23 cellular contexts compared by ENCODE assay signal in genomic region chr20:59062057-59062456, GRCh38. TPM values are rescaled to one million over a fixed set of nuclear protein-coding genes. Genes with fewer than 3 reads are reported as not detected.
DNase-seq lines count a peak whose midpoint lies in the region; ATAC-seq, FAIRE-seq and TF ChIP-seq lines count a peak whose summit lies in the region.
"Had no signal": no experiment of that assay in that cellular context is flagged by ENCODE, and none has a peak within 500 bp of the region (broad histone marks: within the 10 kb centered on the region; RNA-seq: fewer than 3 reads in every experiment).

No MANE protein-coding gene starts in this region.

- no peak for TF ChIP-seq EP300 in SK-N-SH (IDR thresholded peaks at IDR 0.05; ENCODE audit: borderline replicate concordance in 1 of 2, low read depth in 1 of 2, low read length in 1 of 2)

- no peak for DNase-seq in SK-N-SH
- peak; percentile 88 for DNase-seq in NCI-H748 (lab: John Stamatoyannopoulos, UW; ENCODE audit: unreplicated experiment)
- DNase-seq in bronchial epithelial cell (ENCODE audit: low read depth), result no peak
- no peak for DNase-seq in Kasumi-1 (lab: John Stamatoyannopoulos, UW)
- DNase-seq in GM10248 (ENCODE audit: extremely low spot score), result no peak
- no peak for DNase-seq in mesothelial cell of epicardium (ENCODE audit: low spot score in 2 of 2, unreplicated experiment in 2 of 2)
- DNase-seq: BE2C; CD4-positive, CD25-positive, alpha-beta regulatory T cell; DMS153; GDM1; NCI-H1092 treated with DMSO at 0.1 percent for 48 hours; NCI-H2029; NCI-H2171; NCI-H774; PC-3 had no signal

- no peak overlapping the region for H2AFZ ChIP-seq in SK-N-SH (ENCODE audit: low read depth)

- CTCF ChIA-PET in SK-N-SH (lab: Yijun Ruan, JAX) (no interaction called here), HEK293 (lab: Yijun Ruan, JAX) (interaction anchor here (0.6 to 1.3 kb wide), 2 partner anchors 26 to 342 kb away, joined by 3 to 7 read pairs; no protein-coding TSS in a partner anchor), GM10248 (lab: Yijun Ruan, JAX) (no interaction called here)

- no peaks in the 10 kb centered on the region for H3K36me3 ChIP-seq in SK-N-SH (replicated peaks in 1 of 2; ENCODE audit: control insufficient read depth in 1 of 2, insufficient read depth in 2 of 2, low read length in 1 of 2)
- H3K36me3 ChIP-seq in HEK293 (ENCODE audit: control insufficient read depth in 2 of 2, insufficient read depth in 1 of 2, low read length in 2 of 2), result no peaks in the 10 kb centered on the region
- H3K36me3 ChIP-seq in bronchial epithelial cell (ENCODE audit: control insufficient read depth, insufficient read depth, low read length), result no peaks in the 10 kb centered on the region
- H3K36me3 ChIP-seq: BE2C had no signal

- H3K9me3 Mint-ChIP-seq in mesothelial cell of epicardium, result no peaks in the 10 kb centered on the region
- H3K9me3 Mint-ChIP-seq: T-helper 1 cell treated with Interleukin-12 subunit alpha and Interleukin-12 subunit beta and Interleukin-4 antibody, amounts not matched to agents 30 μg/mL and 1 μg/mL, for 36 hours had no signal

- peaks cover 8 to 16% of the 10 kb centered on the region in 2 experiments; a peak in 3 of 4 replicates for H3K4me1 ChIP-seq in SK-N-SH (ENCODE audit: control insufficient read depth in 1 of 2, insufficient read depth in 2 of 2, low read depth in 1 of 2, low read length in 1 of 2)
- H3K4me1 ChIP-seq in HEK293 (ENCODE audit: control insufficient read depth, insufficient read depth, low read length), result peaks cover 11% of the 10 kb centered on the region; the same call in 1 of the 2 replicates
- H3K4me1 ChIP-seq: BE2C had no signal

- H3K27ac Mint-ChIP-seq in mesothelial cell of epicardium, result no peak overlapping the region
- H3K27ac Mint-ChIP-seq: CD4-positive, CD25-positive, alpha-beta regulatory T cell; T-helper 1 cell treated with Interleukin-12 subunit alpha and Interleukin-12 subunit beta and Interleukin-4 antibody, amounts not matched to agents 30 μg/mL and 1 μg/mL, for 36 hours had no signal

- POLR2A ChIA-PET in SK-N-SH (lab: Yijun Ruan, JAX), result no interaction called here
- POLR2A ChIA-PET in HEK293 (lab: Yijun Ruan, JAX), result no interaction called here
- POLR2A ChIA-PET in GM10248 (lab: Yijun Ruan, JAX), result no interaction called here

- H3K4me3 Mint-ChIP-seq in mesothelial cell of epicardium, result no peak overlapping the region
- H3K4me3 Mint-ChIP-seq: CD4-positive, CD25-positive, alpha-beta regulatory T cell; T-helper 1 cell treated with Interleukin-12 subunit alpha and Interleukin-12 subunit beta and Interleukin-4 antibody, amounts not matched to agents 30 μg/mL and 1 μg/mL, for 36 hours had no signal

- peaks cover 12% of the 10 kb centered on the region for H3K4me1 Mint-ChIP-seq in mesothelial cell of epicardium
- H3K4me1 Mint-ChIP-seq: CD4-positive, CD25-positive, alpha-beta regulatory T cell had no signal

- WGBS in SK-N-SH (ENCODE audit: low lambda C conversion rate), result 87% methylated on average over 4 of the region's 4 CpGs

- H3K27ac ChIP-seq in SK-N-SH (ENCODE audit: low read depth in 2 of 2, low read length in 1 of 2) (no peak overlapping the region; a peak in 1 of 4 replicates), HEK293 (ENCODE audit: extremely low read depth, low read depth, low read length) (no peak overlapping the region)
- H3K27ac ChIP-seq: HL-60, RWPE1 had no signal

- H3K4me2 ChIP-seq in SK-N-SH, result no peak overlapping the region

- H3F3A ChIP-seq in SK-N-SH (replicated peaks; ENCODE audit: insufficient read depth), result no peaks in the 10 kb centered on the region

- TF ChIP-seq RAD21 in SK-N-SH (IDR thresholded peaks at IDR 0.05; ENCODE audit: low read length), result no peak

- H3K4me3 ChIP-seq in SK-N-SH (ENCODE audit: low read depth in 2 of 2, low read length in 1 of 2), result no peak overlapping the region
- H3K4me3 ChIP-seq in HEK293 (ENCODE audit: low read depth, low read length), result no peak overlapping the region
- H3K4me3 ChIP-seq in bronchial epithelial cell (ENCODE audit: low read depth, low read length), result no peak overlapping the region

- H3K9me3 ChIP-seq in SK-N-SH (peaks cover 6% of the 10 kb centered on the region; the same call in 1 of the 2 replicates), HEK293 (ENCODE audit: control insufficient read depth, insufficient read depth, low read depth, low read length) (no peaks in the 10 kb centered on the region)
- H3K9me3 ChIP-seq: BE2C had no signal

- H3K9me2 ChIP-seq in SK-N-SH, result no peaks in the 10 kb centered on the region

- H3K79me2 ChIP-seq in SK-N-SH (ENCODE audit: insufficient read depth), result no peaks in the 10 kb centered on the region

- no peak for TF ChIP-seq CTCF in SK-N-SH (IDR thresholded peaks at IDR 0.05)
- no peak for TF ChIP-seq CTCF in HEK293 (tag by site-specific recombination; IDR thresholded peaks at IDR 0.05)
- TF ChIP-seq CTCF in bronchial epithelial cell (IDR thresholded peaks at IDR 0.05; ENCODE audit: insufficient read depth, low read length, severe bottlenecking), result no peak
- TF ChIP-seq CTCF in GM10248 (IDR thresholded peaks at IDR 0.05; ENCODE audit: control extremely low read depth, extremely low read depth, low read depth, missing control alignments), result no peak
- no peak for TF ChIP-seq CTCF in mesothelial cell of epicardium (IDR thresholded peaks at IDR 0.05; ENCODE audit: unreplicated experiment)

- FAIRE-seq in bronchial epithelial cell (lab: Jason Lieb, UNC), result peak; percentile 55

- no peaks in the 10 kb centered on the region for H3K36me3 Mint-ChIP-seq in mesothelial cell of epicardium
- H3K36me3 Mint-ChIP-seq: CD4-positive, CD25-positive, alpha-beta regulatory T cell had no signal

- H4K20me1 ChIP-seq in SK-N-SH (ENCODE audit: insufficient read depth), result no peaks in the 10 kb centered on the region

- ATAC-seq in SK-N-SH treated with all-trans-retinoic acid at 6 μM for 48 hours, result no peak
- ATAC-seq: PC-3 had no signal

- H3K27me3 ChIP-seq in SK-N-SH (ENCODE audit: insufficient read depth), result no peaks in the 10 kb centered on the region
- no peaks in the 10 kb centered on the region for H3K27me3 ChIP-seq in bronchial epithelial cell (ENCODE audit: control insufficient read depth, insufficient read depth, low read length)
- H3K27me3 ChIP-seq: BE2C had no signal

- no peaks in the 10 kb centered on the region for H3K27me3 Mint-ChIP-seq in mesothelial cell of epicardium (ENCODE audit: low read depth)

- no peak overlapping the region for H3K9ac ChIP-seq in SK-N-SH

TF ChIP-seq in SK-N-SH, 30 proteins besides CTCF, POLR2A, EP300 and RAD21 (continues in another document):
- TF ChIP-seq EZH2phosphoT487 (IDR thresholded peaks at IDR 0.05; ENCODE audit: borderline replicate concordance, low read depth), result no peak
- TF ChIP-seq NFIC (IDR thresholded peaks at IDR 0.05; ENCODE audit: borderline replicate concordance), result no peak
- no peak for TF ChIP-seq RXRA (IDR thresholded peaks at IDR 0.05; ENCODE audit: borderline replicate concordance, low read depth)
- no peak for TF ChIP-seq TAF1 (IDR thresholded peaks at IDR 0.05; ENCODE audit: borderline replicate concordance, low read depth, low read length)

TF ChIP-seq in SK-N-SH treated with all-trans-retinoic acid at 6 μM for 48 hours, 23 proteins besides CTCF, POLR2A, EP300 and RAD21 (continues in another document):
- TF ChIP-seq CSRNP3 (CRISPR knock-in tag; IDR thresholded peaks at IDR 0.05), result no peak

TF ChIP-seq in HEK293, 187 proteins besides CTCF, POLR2A, EP300 and RAD21 (continues in another document):
- TF ChIP-seq SP2 (tag by site-specific recombination; IDR thresholded peaks at IDR 0.05) (no peak), ZFP3 (tag by site-specific recombination; IDR thresholded peaks at IDR 0.05; ENCODE audit: low read depth) (no peak), HOXD13 (CRISPR knock-in tag; IDR thresholded peaks at IDR 0.05; ENCODE audit: borderline replicate concordance) (no peak), ZNF24 (tag by site-specific recombination; IDR thresholded peaks at IDR 0.05) (no peak), ZNF670 (tag by site-specific recombination; IDR thresholded peaks at IDR 0.05; ENCODE audit: low read depth) (no peak)

RNA-seq across cellular contexts. Expression of gene PRELID3B, which starts 19.5 kb away (rescaled TPM):
- 20.9 and 27.4 TPM in 2 replicates for polyA plus RNA-seq in SK-N-SH (2012; rRNA removed)
- 38.1 and 58.8 TPM in 2 replicates for polyA plus RNA-seq in SK-N-SH (2012; cell fraction: cytosol; rRNA removed)
- 6.0 and 10.8 TPM in 2 replicates for polyA plus RNA-seq in SK-N-SH (2012; cell fraction: nucleus; rRNA removed)
- total RNA-seq in bronchial epithelial cell, result 160 and 202 TPM in 2 replicates
- 44.9 to 45.5 TPM (median 45.2 TPM) in 3 replicates for total RNA-seq in mesothelial cell of epicardium

RNA-seq across cellular contexts. Expression of gene ATP5F1E, which starts 29.9 kb away (rescaled TPM):
- polyA plus RNA-seq in SK-N-SH (2012; rRNA removed), result 48.0 and 60.8 TPM in 2 replicates
- 80.3 and 119 TPM in 2 replicates for polyA plus RNA-seq in SK-N-SH (2012; cell fraction: cytosol; rRNA removed)
- polyA plus RNA-seq in SK-N-SH (2012; cell fraction: nucleus; rRNA removed), result 15.0 and 17.5 TPM in 2 replicates
- total RNA-seq in bronchial epithelial cell, result 17.1 and 25.3 TPM in 2 replicates
- total RNA-seq in mesothelial cell of epicardium, result 46.7 to 52.7 TPM (median 47.8 TPM) in 3 replicates

RNA-seq across cellular contexts. Expression of gene TUBB1, which starts 42.8 kb away (rescaled TPM):
- 0.02 TPM in 1 of 2 replicates, not detected in the other for polyA plus RNA-seq in SK-N-SH (2012; rRNA removed)
- not detected in 2 replicates for polyA plus RNA-seq in SK-N-SH (2012; cell fraction: cytosol; rRNA removed)
- 0.01 TPM in 1 of 2 replicates, not detected in the other for polyA plus RNA-seq in SK-N-SH (2012; cell fraction: nucleus; rRNA removed)
- not detected in 2 replicates for total RNA-seq in bronchial epithelial cell
- not detected in 3 replicates for total RNA-seq in mesothelial cell of epicardium
- total RNA-seq: Daoy, H4, HT1080, PC-3 had no signal

RNA-seq across cellular contexts. Expression of gene CTSZ, which starts 55.0 kb away (rescaled TPM):
- polyA plus RNA-seq in SK-N-SH (2012; rRNA removed), result 0.03 and 0.05 TPM in 2 replicates
- polyA plus RNA-seq in SK-N-SH (2012; cell fraction: cytosol; rRNA removed), result 0.03 and 0.09 TPM in 2 replicates
- polyA plus RNA-seq in SK-N-SH (2012; cell fraction: nucleus; rRNA removed), result not detected in 2 replicates
- total RNA-seq in bronchial epithelial cell (73.7 and 87.8 TPM in 2 replicates), mesothelial cell of epicardium (65.3 to 67.7 TPM (median 65.3 TPM) in 3 replicates)

Comparison
In these comparisons a context has a peak if more than half of its experiments do, and no peak if none do; other contexts are left out.
1. Of the 4 proteins assayed by ChIP-seq in both HEK293 and SK-N-SH: peak only in HEK293: none; only in SK-N-SH: none; in both: REST; in neither: 3.